10 cellular contexts compared by ENCODE assay signal in the genomic region with DNA sequence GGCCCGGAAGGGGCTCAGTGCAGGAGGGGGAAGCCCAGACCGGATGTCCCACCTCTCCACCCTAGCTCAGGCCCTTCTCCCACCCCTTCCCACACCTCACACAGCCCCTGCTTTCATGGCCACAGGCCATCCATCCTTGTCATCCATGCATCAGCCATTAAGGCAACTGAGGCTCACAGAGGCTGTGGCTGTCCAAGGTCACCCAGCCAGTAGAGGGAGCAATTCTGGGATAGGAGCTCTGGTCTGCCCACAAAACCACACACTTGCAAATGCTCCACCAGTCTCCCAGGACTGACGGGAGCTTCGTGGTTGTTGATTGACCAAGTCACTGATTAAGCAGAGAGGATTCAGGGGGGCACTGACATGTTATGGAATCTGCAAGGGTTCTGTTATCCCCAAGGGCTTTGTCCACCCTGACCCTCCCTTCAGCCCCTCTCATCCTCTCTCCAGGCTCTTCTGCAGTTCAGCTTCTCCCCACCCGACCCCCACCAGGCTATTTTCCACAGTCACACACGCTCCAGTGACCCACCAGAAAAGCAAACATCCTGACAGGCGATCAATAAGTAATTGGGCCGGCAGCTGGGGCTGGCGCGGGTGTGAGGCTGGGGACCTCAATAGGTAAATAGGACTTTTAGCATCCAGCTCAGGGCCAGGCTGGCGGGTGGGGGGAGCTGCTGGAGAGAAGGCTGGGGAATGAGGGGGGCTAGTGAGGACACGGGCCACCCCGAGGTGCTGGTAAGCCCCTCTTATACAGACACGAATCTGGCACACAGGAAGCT. TPM values are rescaled to one million over a fixed set of nuclear protein-coding genes. Genes with fewer than 3 reads are reported as not detected.
DNase-seq lines count a peak whose midpoint lies in the region; TF ChIP-seq lines count a peak whose summit lies in the region.
"Had no signal": no experiment of that assay in that cellular context is flagged by ENCODE, and none has a peak within 500 bp of the region (broad histone marks: within the 10 kb centered on the region; RNA-seq: fewer than 3 reads in every experiment).

No MANE protein-coding gene starts in this region.

- H4K8ac ChIP-seq in neuronal stem cell (ENCODE audit: low read depth, low read length) = no peak overlapping the region

- H2BK5ac ChIP-seq in neuronal stem cell (ENCODE audit: low read length) = no peak overlapping the region

- no peak overlapping the region for H3K14ac ChIP-seq in neuronal stem cell (ENCODE audit: low read length)

- TF ChIP-seq CTCF in brain microvascular endothelial cell (IDR thresholded peaks at IDR 0.05; ENCODE audit: low read depth, low read length, missing control alignments) = peak; percentile 64

- H3K36me3 ChIP-seq in brain microvascular endothelial cell (replicated peaks) (no peaks in the 10 kb centered on the region), neuronal stem cell (replicated peaks in 1 of 2; ENCODE audit: control insufficient read depth in 2 of 2, insufficient read depth in 2 of 2, low read length in 2 of 2) (peaks cover 15 to 22% of the 10 kb centered on the region in 2 donors)

- H2BK120ac ChIP-seq in neuronal stem cell (ENCODE audit: low read depth, low read length) = no peak overlapping the region

- DNase-seq in NCI-H510A treated with DMSO at 0.1 percent for 48 hours (lab: John Stamatoyannopoulos, UW) (peak; percentile 2), NCI-H510A (lab: John Stamatoyannopoulos, UW) (no peak), LoVo (ENCODE audit: low spot score) (peak; percentile 19), brain microvascular endothelial cell (no peak), neuronal stem cell (ENCODE audit: low spot score) (no peak), A172 (ENCODE audit: low spot score) (no peak), NCI-H2081 (lab: John Stamatoyannopoulos, UW) (no peak), AG08396 (ENCODE audit: low spot score) (no peak)
- DNase-seq: activated gamma-delta T cell, NCI-H2171 treated with DMSO at 0.1 percent for 48 hours had no signal

- H3K23ac ChIP-seq in neuronal stem cell (ENCODE audit: low read depth, low read length, poor library complexity) = peak overlapping the region; percentile 70

- peak overlapping the region; percentile 30 for H2AK5ac ChIP-seq in neuronal stem cell (ENCODE audit: low read depth, low read length)

- H3K18ac ChIP-seq in neuronal stem cell (ENCODE audit: low read length) = peak overlapping the region; percentile 40

- no peak overlapping the region for H3K4ac ChIP-seq in neuronal stem cell (ENCODE audit: low read length)

- no peak overlapping the region for H3K4me2 ChIP-seq in neuronal stem cell (ENCODE audit: insufficient read depth, low read length, poor library complexity, severe bottlenecking)

- H3K79me1 ChIP-seq in neuronal stem cell (ENCODE audit: low read depth, low read length) = peaks cover 15% of the 10 kb centered on the region

- in situ Hi-C loops in brain microvascular endothelial cell (cut with HindIII; ENCODE audit: low pct_ligation_motif_present, low sequenced_read_pairs) = no loop called here

- H4K91ac ChIP-seq in neuronal stem cell (ENCODE audit: low read depth, low read length, poor library complexity) = peak overlapping the region; percentile 40

- no CpG with 5 or more reads among the region's 14 CpGs for WGBS in neuronal stem cell (ENCODE audit: extremely low coverage in 2 of 2, insufficient read length in 2 of 2, insufficient replicate concordance in 1 of 2), 2 donors

- no peak overlapping the region for H2BK15ac ChIP-seq in neuronal stem cell (ENCODE audit: low read length)

- peaks cover 17 to 18% of the 10 kb centered on the region in 2 donors for H3K4me1 ChIP-seq in neuronal stem cell (ENCODE audit: control insufficient read depth in 2 of 2, insufficient read depth in 1 of 2, low read depth in 1 of 2, low read length in 2 of 2)

- no peaks in the 10 kb centered on the region for H3K27me3 ChIP-seq in brain microvascular endothelial cell (replicated peaks)
- H3K27me3 ChIP-seq in neuronal stem cell (ENCODE audit: control insufficient read depth in 3 of 3, insufficient read depth in 3 of 3, low read depth in 1 of 3, low read length in 3 of 3) = no peaks in the 10 kb centered on the region

- H3K27ac ChIP-seq in brain microvascular endothelial cell (no peak overlapping the region), neuronal stem cell (replicated peaks; ENCODE audit: low read length) (no peak overlapping the region)

- peak overlapping the region; percentile 38 for H3K9ac ChIP-seq in neuronal stem cell (ENCODE audit: low read depth, low read length, poor library complexity)

- no peak overlapping the region for H2AFZ ChIP-seq in neuronal stem cell (ENCODE audit: low read length)

- no peak overlapping the region for H2BK12ac ChIP-seq in neuronal stem cell (ENCODE audit: low read length)

- no peaks in the 10 kb centered on the region for H3K9me3 ChIP-seq in neuronal stem cell (replicated peaks in 1 of 2; ENCODE audit: control insufficient read depth in 2 of 2, insufficient read depth in 1 of 2, low read depth in 1 of 2, low read length in 2 of 2)

- H3K4me3 ChIP-seq in brain microvascular endothelial cell (ENCODE audit: low read depth, low read length) (no peak overlapping the region), neuronal stem cell (ENCODE audit: low read length in 2 of 2) (no peak overlapping the region)

RNA-seq across cellular contexts. Expression of a gene that starts 15.0 kb away (rescaled TPM):
- polyA plus RNA-seq in neuronal stem cell (2013, experiment 1 of 2) = 61.3 TPM
- polyA plus RNA-seq in neuronal stem cell (2013, experiment 2 of 2) = 62.0 TPM
- total RNA-seq in A172 (2014; rRNA removed; shearing (Covaris generic)) = 0.60 and 1.1 TPM in 2 replicates

Comparison
In these comparisons a context has a peak if more than half of its experiments do, and no peak if none do; other contexts are left out.
1. DNase-seq: peak in NCI-H510A treated with DMSO at 0.1 percent for 48 hours (single experiment) and LoVo (single experiment); none in NCI-H510A (single experiment), brain microvascular endothelial cell (single experiment), neuronal stem cell (single experiment), A172 (single experiment), NCI-H2081 (0 of 2) and AG08396 (single experiment).